Comparison of ENCODE assay signal across 1 cellular context in genomic region chr2:28894470-28895188, GRCh38.
TF ChIP-seq lines count a peak whose summit lies in the region.

Gene WDR43 (plus strand): TSS chr2:28894667. CDS start chr2:28894699, 32 bp downstream.

TF ChIP-seq in K562, 482 proteins besides CTCF, POLR2A, EP300 and RAD21 (continued from another document and continues in another):
- TF ChIP-seq, protein P1, sequence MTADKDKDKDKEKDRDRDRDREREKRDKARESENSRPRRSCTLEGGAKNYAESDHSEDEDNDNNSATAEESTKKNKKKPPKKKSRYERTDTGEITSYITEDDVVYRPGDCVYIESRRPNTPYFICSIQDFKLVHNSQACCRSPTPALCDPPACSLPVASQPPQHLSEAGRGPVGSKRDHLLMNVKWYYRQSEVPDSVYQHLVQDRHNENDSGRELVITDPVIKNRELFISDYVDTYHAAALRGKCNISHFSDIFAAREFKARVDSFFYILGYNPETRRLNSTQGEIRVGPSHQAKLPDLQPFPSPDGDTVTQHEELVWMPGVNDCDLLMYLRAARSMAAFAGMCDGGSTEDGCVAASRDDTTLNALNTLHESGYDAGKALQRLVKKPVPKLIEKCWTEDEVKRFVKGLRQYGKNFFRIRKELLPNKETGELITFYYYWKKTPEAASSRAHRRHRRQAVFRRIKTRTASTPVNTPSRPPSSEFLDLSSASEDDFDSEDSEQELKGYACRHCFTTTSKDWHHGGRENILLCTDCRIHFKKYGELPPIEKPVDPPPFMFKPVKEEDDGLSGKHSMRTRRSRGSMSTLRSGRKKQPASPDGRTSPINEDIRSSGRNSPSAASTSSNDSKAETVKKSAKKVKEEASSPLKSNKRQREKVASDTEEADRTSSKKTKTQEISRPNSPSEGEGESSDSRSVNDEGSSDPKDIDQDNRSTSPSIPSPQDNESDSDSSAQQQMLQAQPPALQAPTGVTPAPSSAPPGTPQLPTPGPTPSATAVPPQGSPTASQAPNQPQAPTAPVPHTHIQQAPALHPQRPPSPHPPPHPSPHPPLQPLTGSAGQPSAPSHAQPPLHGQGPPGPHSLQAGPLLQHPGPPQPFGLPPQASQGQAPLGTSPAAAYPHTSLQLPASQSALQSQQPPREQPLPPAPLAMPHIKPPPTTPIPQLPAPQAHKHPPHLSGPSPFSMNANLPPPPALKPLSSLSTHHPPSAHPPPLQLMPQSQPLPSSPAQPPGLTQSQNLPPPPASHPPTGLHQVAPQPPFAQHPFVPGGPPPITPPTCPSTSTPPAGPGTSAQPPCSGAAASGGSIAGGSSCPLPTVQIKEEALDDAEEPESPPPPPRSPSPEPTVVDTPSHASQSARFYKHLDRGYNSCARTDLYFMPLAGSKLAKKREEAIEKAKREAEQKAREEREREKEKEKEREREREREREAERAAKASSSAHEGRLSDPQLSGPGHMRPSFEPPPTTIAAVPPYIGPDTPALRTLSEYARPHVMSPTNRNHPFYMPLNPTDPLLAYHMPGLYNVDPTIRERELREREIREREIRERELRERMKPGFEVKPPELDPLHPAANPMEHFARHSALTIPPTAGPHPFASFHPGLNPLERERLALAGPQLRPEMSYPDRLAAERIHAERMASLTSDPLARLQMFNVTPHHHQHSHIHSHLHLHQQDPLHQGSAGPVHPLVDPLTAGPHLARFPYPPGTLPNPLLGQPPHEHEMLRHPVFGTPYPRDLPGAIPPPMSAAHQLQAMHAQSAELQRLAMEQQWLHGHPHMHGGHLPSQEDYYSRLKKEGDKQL (CRISPR knock-in tag; IDR thresholded peaks at IDR 0.05; ENCODE audit: borderline replicate concordance) = no peak
- TF ChIP-seq ZNF124 (CRISPR knock-in tag; IDR thresholded peaks at IDR 0.05) = no peak
- TF ChIP-seq NCOA2 (IDR thresholded peaks at IDR 0.05; ENCODE audit: partially characterized antibody in 2 of 2) = no peak
- no peak; the same call in 1 of the 2 replicates for TF ChIP-seq ETV5 (CRISPR knock-in tag; IDR thresholded peaks at IDR 0.05; ENCODE audit: low read depth)
- TF ChIP-seq MYNN (IDR thresholded peaks at IDR 0.05) = no peak
- TF ChIP-seq MYNN (CRISPR knock-in tag; IDR thresholded peaks at IDR 0.05) = no peak
- TF ChIP-seq ZHX1 (conservative IDR thresholded peaks at IDR 0.05; ENCODE audit: low read length) = no peak; the same call in 1 of the 2 replicates
- no peak for TF ChIP-seq HDAC2 (IDR thresholded peaks at IDR 0.05)
- TF ChIP-seq ZNF239 (CRISPR knock-in tag; IDR thresholded peaks at IDR 0.05) = no peak
- no peak for TF ChIP-seq SMARCA5 (IDR thresholded peaks at IDR 0.05)
- TF ChIP-seq RBM25 (IDR thresholded peaks at IDR 0.05; ENCODE audit: low read depth, low read length, severe bottlenecking) = no peak
- no peak for TF ChIP-seq SRF (CRISPR knock-in tag; IDR thresholded peaks at IDR 0.05)
- TF ChIP-seq RNF219 (CRISPR knock-in tag; IDR thresholded peaks at IDR 0.05) = no peak
- TF ChIP-seq TBL1XR1 (IDR thresholded peaks at IDR 0.05; ENCODE audit: low read length in 2 of 2) = no peak; a peak in 1 of 4 replicates
- TF ChIP-seq GTF2E2 (tag; IDR thresholded peaks at IDR 0.05) = peak; percentile 75; the same call in 1 of the 2 replicates
- TF ChIP-seq SAFB2 (IDR thresholded peaks at IDR 0.05; ENCODE audit: borderline replicate concordance, low read depth, low read length, severe bottlenecking) = no peak
- TF ChIP-seq FIP1L1 (IDR thresholded peaks at IDR 0.05; ENCODE audit: low read depth, low read length, poor library complexity, severe bottlenecking) = peak; percentile 86
- peak; percentile 99 for TF ChIP-seq MTA3 (IDR thresholded peaks at IDR 0.05; ENCODE audit: borderline replicate concordance)
- TF ChIP-seq ZNF507 (tag; conservative IDR thresholded peaks at IDR 0.05) = no peak
- TF ChIP-seq ZNF282 (CRISPR knock-in tag; IDR thresholded peaks at IDR 0.05) = no peak; the same call in 1 of the 2 replicates
- peak; percentile 41; the same call in 1 of the 2 replicates for TF ChIP-seq PML (IDR thresholded peaks at IDR 0.05; ENCODE audit: low read length)
- no peak for TF ChIP-seq ZNF140 (CRISPR knock-in tag; IDR thresholded peaks at IDR 0.05)
- TF ChIP-seq RHOXF2B (CRISPR knock-in tag; conservative IDR thresholded peaks at IDR 0.05) = no peak
- TF ChIP-seq HDGF (IDR thresholded peaks at IDR 0.05) = no peak
- no peak for TF ChIP-seq TRIM25 (IDR thresholded peaks at IDR 0.05; ENCODE audit: borderline replicate concordance)
- no peak for TF ChIP-seq RREB1 (CRISPR knock-in tag; IDR thresholded peaks at IDR 0.05)
- TF ChIP-seq HDAC1 (IDR thresholded peaks at IDR 0.05) = peak in 1 of 2 experiments; percentile 98; a peak in 2 of 4 replicates
- peak; percentile 95 for TF ChIP-seq CREB1 (IDR thresholded peaks at IDR 0.05)
- TF ChIP-seq CREB1 (CRISPR knock-in tag; IDR thresholded peaks at IDR 0.05) = peak; percentile 92
- no peak for TF ChIP-seq BRCA1 (IDR thresholded peaks at IDR 0.05)
- TF ChIP-seq BRCA1 (CRISPR knock-in tag; IDR thresholded peaks at IDR 0.05) = no peak
- no peak for TF ChIP-seq DLX4 (CRISPR knock-in tag; IDR thresholded peaks at IDR 0.05)
- TF ChIP-seq RAD51 (IDR thresholded peaks at IDR 0.05; ENCODE audit: borderline replicate concordance, low read depth) = peak; percentile 37; the same call in 1 of the 2 replicates
- 0 out of 2 replicates have a peak, but pooled peaks have one; percentile 48 for TF ChIP-seq HDAC8 (tag; IDR thresholded peaks at IDR 0.05)
- TF ChIP-seq GATA2 (CRISPR knock-in tag; IDR thresholded peaks at IDR 0.05) = no peak
- TF ChIP-seq ZFP91 (CRISPR knock-in tag; IDR thresholded peaks at IDR 0.05) = peak; percentile 94
- TF ChIP-seq PRPF4 (IDR thresholded peaks at IDR 0.05; ENCODE audit: insufficient read depth, low read depth, low read length, poor library complexity, severe bottlenecking) = no peak
- 0 out of 2 replicates have a peak, but pooled peaks have one; percentile 65 for TF ChIP-seq E2F5 (CRISPR knock-in tag; IDR thresholded peaks at IDR 0.05)
- TF ChIP-seq ZNF79 (CRISPR knock-in tag; IDR thresholded peaks at IDR 0.05; ENCODE audit: low read depth) = no peak
- TF ChIP-seq E2F3 (CRISPR knock-in tag; IDR thresholded peaks at IDR 0.05) = no peak
- TF ChIP-seq SMAD1 (IDR thresholded peaks at IDR 0.05; ENCODE audit: low read depth, low read length, partially characterized antibody) = peak; percentile 72
